1 cellular context compared by ENCODE assay signal in the genomic region with DNA sequence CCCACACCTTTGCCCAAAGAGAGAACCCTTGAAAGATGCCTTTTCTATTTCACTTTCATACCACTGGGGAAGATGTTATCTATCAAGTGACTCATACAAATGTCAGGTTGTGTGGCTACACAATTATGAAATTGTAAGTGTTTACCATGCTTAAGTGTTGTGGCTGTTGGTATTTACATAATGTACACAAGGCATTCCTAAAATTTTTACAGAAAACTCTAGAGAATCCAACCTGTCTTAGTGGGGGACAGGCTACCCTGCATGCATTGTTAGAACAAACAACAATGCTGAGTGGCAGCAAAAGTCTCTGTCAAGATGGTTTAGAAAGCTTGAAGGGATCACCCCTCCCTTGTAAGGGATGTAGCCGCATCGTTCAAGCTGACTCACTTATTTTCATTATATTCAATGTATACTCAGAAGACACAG.
TF ChIP-seq lines count a peak whose summit lies in the region.

No MANE protein-coding gene starts in this region.

TF ChIP-seq in HepG2, 621 proteins besides CTCF, POLR2A, EP300 and RAD21 (continued from another document and continues in another):
- TF ChIP-seq, protein P1, sequence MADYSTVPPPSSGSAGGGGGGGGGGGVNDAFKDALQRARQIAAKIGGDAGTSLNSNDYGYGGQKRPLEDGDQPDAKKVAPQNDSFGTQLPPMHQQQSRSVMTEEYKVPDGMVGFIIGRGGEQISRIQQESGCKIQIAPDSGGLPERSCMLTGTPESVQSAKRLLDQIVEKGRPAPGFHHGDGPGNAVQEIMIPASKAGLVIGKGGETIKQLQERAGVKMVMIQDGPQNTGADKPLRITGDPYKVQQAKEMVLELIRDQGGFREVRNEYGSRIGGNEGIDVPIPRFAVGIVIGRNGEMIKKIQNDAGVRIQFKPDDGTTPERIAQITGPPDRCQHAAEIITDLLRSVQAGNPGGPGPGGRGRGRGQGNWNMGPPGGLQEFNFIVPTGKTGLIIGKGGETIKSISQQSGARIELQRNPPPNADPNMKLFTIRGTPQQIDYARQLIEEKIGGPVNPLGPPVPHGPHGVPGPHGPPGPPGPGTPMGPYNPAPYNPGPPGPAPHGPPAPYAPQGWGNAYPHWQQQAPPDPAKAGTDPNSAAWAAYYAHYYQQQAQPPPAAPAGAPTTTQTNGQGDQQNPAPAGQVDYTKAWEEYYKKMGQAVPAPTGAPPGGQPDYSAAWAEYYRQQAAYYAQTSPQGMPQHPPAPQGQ (CRISPR knock-in tag; IDR thresholded peaks at IDR 0.05; ENCODE audit: borderline replicate concordance) = no peak
- TF ChIP-seq ZFP1 (CRISPR knock-in tag; IDR thresholded peaks at IDR 0.05) = no peak
- TF ChIP-seq HNF1B (CRISPR knock-in tag; IDR thresholded peaks at IDR 0.05) = no peak
- TF ChIP-seq ZNF207 (IDR thresholded peaks at IDR 0.05; ENCODE audit: borderline replicate concordance) = no peak
- TF ChIP-seq JUND (CRISPR knock-in tag; IDR thresholded peaks at IDR 0.05) = no peak
- TF ChIP-seq ZXDC (CRISPR knock-in tag; IDR thresholded peaks at IDR 0.05) = no peak
- TF ChIP-seq ZNF737 (CRISPR knock-in tag; IDR thresholded peaks at IDR 0.05; ENCODE audit: borderline replicate concordance) = no peak
- TF ChIP-seq KAT2B (IDR thresholded peaks at IDR 0.05; ENCODE audit: borderline replicate concordance, low read depth, low read length) = no peak
- no peak for TF ChIP-seq NRL (CRISPR knock-in tag; IDR thresholded peaks at IDR 0.05; ENCODE audit: borderline replicate concordance)
- TF ChIP-seq FIP1L1 (IDR thresholded peaks at IDR 0.05; ENCODE audit: borderline replicate concordance, insufficient read depth, low read depth, low read length) = no peak
- no peak for TF ChIP-seq SIN3B (IDR thresholded peaks at IDR 0.05; ENCODE audit: low read length)
- TF ChIP-seq KLF11 (CRISPR knock-in tag; IDR thresholded peaks at IDR 0.05) = no peak
- no peak for TF ChIP-seq ZBTB46 (CRISPR knock-in tag; IDR thresholded peaks at IDR 0.05; ENCODE audit: borderline replicate concordance)
- peak; percentile 26; the same call in 1 of the 2 replicates for TF ChIP-seq SAP130 (CRISPR knock-in tag; IDR thresholded peaks at IDR 0.05; ENCODE audit: low read depth)
- TF ChIP-seq XBP1 (CRISPR knock-in tag; IDR thresholded peaks at IDR 0.05) = no peak
- no peak for TF ChIP-seq ZBTB40 (IDR thresholded peaks at IDR 0.05)
- no peak for TF ChIP-seq ZBTB40 (CRISPR knock-in tag; IDR thresholded peaks at IDR 0.05)
- no peak for TF ChIP-seq NFRKB (IDR thresholded peaks at IDR 0.05)
- no peak for TF ChIP-seq ZNF343 (CRISPR knock-in tag; IDR thresholded peaks at IDR 0.05)
- peak; percentile 35; the same call in 1 of the 2 replicates for TF ChIP-seq SOX5 (CRISPR knock-in tag; IDR thresholded peaks at IDR 0.05; ENCODE audit: borderline replicate concordance)
- TF ChIP-seq, protein P2, sequence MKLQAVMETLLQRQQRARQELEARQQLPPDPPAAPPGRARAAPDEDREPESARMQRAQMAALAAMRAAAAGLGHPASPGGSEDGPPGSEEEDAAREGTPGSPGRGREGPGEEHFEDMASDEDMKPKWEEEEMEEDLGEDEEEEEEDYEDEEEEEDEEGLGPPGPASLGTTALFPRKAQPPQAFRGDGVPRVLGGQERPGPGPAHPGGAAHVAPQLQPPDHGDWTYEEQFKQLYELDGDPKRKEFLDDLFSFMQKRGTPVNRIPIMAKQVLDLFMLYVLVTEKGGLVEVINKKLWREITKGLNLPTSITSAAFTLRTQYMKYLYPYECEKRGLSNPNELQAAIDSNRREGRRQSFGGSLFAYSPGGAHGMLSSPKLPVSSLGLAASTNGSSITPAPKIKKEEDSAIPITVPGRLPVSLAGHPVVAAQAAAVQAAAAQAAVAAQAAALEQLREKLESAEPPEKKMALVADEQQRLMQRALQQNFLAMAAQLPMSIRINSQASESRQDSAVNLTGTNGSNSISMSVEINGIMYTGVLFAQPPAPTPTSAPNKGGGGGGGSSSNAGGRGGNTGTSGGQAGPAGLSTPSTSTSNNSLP (IDR thresholded peaks at IDR 0.05; ENCODE audit: low read depth, low read length) = peak; percentile 66
- TF ChIP-seq RARA (CRISPR knock-in tag; IDR thresholded peaks at IDR 0.05) = 0 out of 2 replicates have a peak, but pooled peaks have one; percentile 7
- TF ChIP-seq, protein P3, sequence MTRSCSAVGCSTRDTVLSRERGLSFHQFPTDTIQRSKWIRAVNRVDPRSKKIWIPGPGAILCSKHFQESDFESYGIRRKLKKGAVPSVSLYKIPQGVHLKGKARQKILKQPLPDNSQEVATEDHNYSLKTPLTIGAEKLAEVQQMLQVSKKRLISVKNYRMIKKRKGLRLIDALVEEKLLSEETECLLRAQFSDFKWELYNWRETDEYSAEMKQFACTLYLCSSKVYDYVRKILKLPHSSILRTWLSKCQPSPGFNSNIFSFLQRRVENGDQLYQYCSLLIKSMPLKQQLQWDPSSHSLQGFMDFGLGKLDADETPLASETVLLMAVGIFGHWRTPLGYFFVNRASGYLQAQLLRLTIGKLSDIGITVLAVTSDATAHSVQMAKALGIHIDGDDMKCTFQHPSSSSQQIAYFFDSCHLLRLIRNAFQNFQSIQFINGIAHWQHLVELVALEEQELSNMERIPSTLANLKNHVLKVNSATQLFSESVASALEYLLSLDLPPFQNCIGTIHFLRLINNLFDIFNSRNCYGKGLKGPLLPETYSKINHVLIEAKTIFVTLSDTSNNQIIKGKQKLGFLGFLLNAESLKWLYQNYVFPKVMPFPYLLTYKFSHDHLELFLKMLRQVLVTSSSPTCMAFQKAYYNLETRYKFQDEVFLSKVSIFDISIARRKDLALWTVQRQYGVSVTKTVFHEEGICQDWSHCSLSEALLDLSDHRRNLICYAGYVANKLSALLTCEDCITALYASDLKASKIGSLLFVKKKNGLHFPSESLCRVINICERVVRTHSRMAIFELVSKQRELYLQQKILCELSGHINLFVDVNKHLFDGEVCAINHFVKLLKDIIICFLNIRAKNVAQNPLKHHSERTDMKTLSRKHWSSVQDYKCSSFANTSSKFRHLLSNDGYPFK (CRISPR knock-in tag; IDR thresholded peaks at IDR 0.05; ENCODE audit: borderline replicate concordance) = no peak
- TF ChIP-seq TEAD3 (CRISPR knock-in tag; optimal IDR thresholded peaks at IDR 0.05; ENCODE audit: borderline replicate concordance) = peak; percentile 32
- TF ChIP-seq ZBTB1 (CRISPR knock-in tag; IDR thresholded peaks at IDR 0.05; ENCODE audit: borderline replicate concordance) = no peak
- TF ChIP-seq KDM6A (CRISPR knock-in tag; IDR thresholded peaks at IDR 0.05; ENCODE audit: low read depth) = no peak
- TF ChIP-seq ZNF17 (CRISPR knock-in tag; IDR thresholded peaks at IDR 0.05) = no peak
- TF ChIP-seq ZNF564 (CRISPR knock-in tag; IDR thresholded peaks at IDR 0.05) = no peak
- peak; percentile 29; the same call in 1 of the 2 replicates for TF ChIP-seq BCL6 (CRISPR knock-in tag; IDR thresholded peaks at IDR 0.05)
- TF ChIP-seq HHEX (CRISPR knock-in tag; IDR thresholded peaks at IDR 0.05) = no peak
- no peak for TF ChIP-seq XRCC5 (optimal IDR thresholded peaks at IDR 0.05; ENCODE audit: low read length)
- no peak for TF ChIP-seq MAF1 (CRISPR knock-in tag; IDR thresholded peaks at IDR 0.05; ENCODE audit: borderline replicate concordance)
- no peak for TF ChIP-seq ZNF7 (CRISPR knock-in tag; IDR thresholded peaks at IDR 0.05)
- TF ChIP-seq FOXA1 (IDR thresholded peaks at IDR 0.05) = no peak
- peak; percentile 72 for TF ChIP-seq FOXA1 (CRISPR knock-in tag; IDR thresholded peaks at IDR 0.05)
- TF ChIP-seq ZNF510 (CRISPR knock-in tag; IDR thresholded peaks at IDR 0.05; ENCODE audit: low read depth) = no peak
- no peak for TF ChIP-seq ZNF562 (CRISPR knock-in tag; IDR thresholded peaks at IDR 0.05; ENCODE audit: borderline replicate concordance)
- no peak for TF ChIP-seq FOXK1 (CRISPR knock-in tag; IDR thresholded peaks at IDR 0.05; ENCODE audit: borderline replicate concordance, low read depth)
- no peak for TF ChIP-seq ZZZ3 (CRISPR knock-in tag; IDR thresholded peaks at IDR 0.05; ENCODE audit: borderline replicate concordance)
